Comparison of ENCODE assay signal across 28 cellular contexts in the genomic region with DNA sequence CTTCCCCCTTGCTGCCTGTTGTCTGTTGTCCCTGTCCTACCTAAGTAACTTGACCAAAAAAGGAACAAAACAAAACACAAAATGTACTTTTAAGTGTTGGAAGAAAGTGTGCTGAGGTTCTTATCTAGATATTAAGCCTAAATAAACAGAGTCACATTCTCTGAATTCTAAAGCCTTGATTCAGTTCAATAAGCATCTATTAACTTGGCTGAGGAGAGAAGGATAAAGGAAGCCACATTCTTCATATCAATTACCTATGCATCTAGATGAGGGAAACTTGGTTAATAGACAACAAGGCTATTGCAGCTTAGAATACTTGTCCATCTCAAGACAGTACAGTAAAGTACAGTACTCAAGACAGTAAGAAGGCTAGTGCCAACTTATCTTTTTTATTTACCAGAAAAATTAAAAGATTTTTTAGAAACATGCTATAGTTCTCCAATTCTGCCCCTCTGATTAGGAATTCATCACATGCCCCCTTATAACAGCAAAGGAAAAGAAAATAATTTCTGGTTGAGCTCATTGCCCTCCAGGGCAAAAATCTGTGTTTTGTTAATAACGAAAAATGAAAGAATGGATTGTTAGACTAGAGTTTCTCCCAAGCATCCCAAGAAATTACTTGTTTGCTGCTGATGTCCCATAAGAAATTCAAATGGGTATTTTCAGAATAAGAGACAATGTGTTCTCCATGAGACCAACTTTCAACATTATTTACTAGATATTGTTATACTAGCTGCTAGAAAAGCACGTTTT.
DNase-seq lines count a peak whose midpoint lies in the region; FAIRE-seq and TF ChIP-seq lines count a peak whose summit lies in the region.
"Had no signal": no experiment of that assay in that cellular context is flagged by ENCODE, and none has a peak within 500 bp of the region (broad histone marks: within the 10 kb centered on the region; RNA-seq: fewer than 3 reads in every experiment).

No MANE protein-coding gene starts in this region.

- H3K4me3 ChIP-seq in GM23248: no peak overlapping the region
- no peak overlapping the region for H3K4me3 ChIP-seq in bronchial epithelial cell (ENCODE audit: low read depth, low read length)
- H3K4me3 ChIP-seq in uterus: no peak overlapping the region
- H3K4me3 ChIP-seq: GM23338, heart right ventricle, MG63, pancreas, right atrium auricular region, SK-N-MC had no signal

- WGBS in GM23248 (ENCODE audit: low coverage in 1 of 2, low lambda C conversion rate in 2 of 2, missing lambda C conversion rate in 2 of 2), 2 experiments: 63 to 76% methylated on average over 2 of the region's 2 CpGs

- H3K36me3 ChIP-seq in GM23248 (ENCODE audit: low read depth) (no peaks in the 10 kb centered on the region), bronchial epithelial cell (ENCODE audit: control insufficient read depth, insufficient read depth, low read length) (no peaks in the 10 kb centered on the region), uterus (no peaks in the 10 kb centered on the region)
- H3K36me3 ChIP-seq: heart right ventricle, MG63, pancreas, right atrium auricular region had no signal

- no peaks in the 10 kb centered on the region for H3K9me2 ChIP-seq in GM23248 (ENCODE audit: insufficient read depth)

- H3K9me3 ChIP-seq in GM23248 (ENCODE audit: low read depth) (no peaks in the 10 kb centered on the region), uterus (no peaks in the 10 kb centered on the region)
- H3K9me3 ChIP-seq: MG63, pancreas had no signal

- intact Hi-C loops in uterus (cut with DNase I; ENCODE audit: low total_unique reads): no loop called here

- no peak overlapping the region for H3K9ac ChIP-seq in GM23248

- no peaks in the 10 kb centered on the region for H4K20me1 ChIP-seq in GM23248 (ENCODE audit: insufficient read depth)

- peak; percentile 7 for DNase-seq in GM23248
- DNase-seq in bronchial epithelial cell (ENCODE audit: low read depth): peak; percentile 8
- DNase-seq in kidney tubule cell (ENCODE audit: low spot score): peak; percentile 73
- no peak for DNase-seq in cortex of kidney (lab: John Stamatoyannopoulos, UW)
- DNase-seq in stimulated activated CD4-positive, alpha-beta T cell treated with anti-CD3 and anti-CD28 coated beads, Interleukin-4, amount 100 ng/mL, for 4 hours: no peak
- no peak for DNase-seq in SW480 (ENCODE audit: low spot score)
- DNase-seq in uterus: no peak
- DNase-seq: activated CD4-positive, alpha-beta T cell treated with anti-CD3 and anti-CD28 coated beads for 48 hours; activated gamma-delta T cell treated with Interleukin-2 at 50 U/mL for 16 hours; activated T-cell treated with anti-CD3 and anti-CD28 coated beads, Interleukin-2, amount 50 U/mL, for 1 hour; effector CD4-positive, alpha-beta T cell; erythroblast; heart right ventricle; KG1; left colon; MG63; midbrain; naive thymus-derived CD8-positive, alpha-beta T cell; NCI-H2081; NCI-H446; NCI-H774; pancreas; stimulated activated CD4-positive, alpha-beta T cell treated with anti-CD3 and anti-CD28 coated beads, Interleukin-2, amount 100 ng/mL, for 24 hours had no signal

- TF ChIP-seq POLR2A in uterus (IDR thresholded peaks at IDR 0.05): no peak

- in situ Hi-C loops in GM23248 (cut with MboI): loop anchor here (25.0 kb wide), 1 partner anchor 696 kb away; no protein-coding TSS in a partner anchor

- H3F3A ChIP-seq in GM23248 (ENCODE audit: insufficient read depth): no peaks in the 10 kb centered on the region

- no peak for FAIRE-seq in bronchial epithelial cell (lab: Jason Lieb, UNC)
- FAIRE-seq: GM12891, pancreas had no signal

- no peak for TF ChIP-seq CTCF in bronchial epithelial cell (IDR thresholded peaks at IDR 0.05; ENCODE audit: insufficient read depth, low read length, severe bottlenecking)
- TF ChIP-seq CTCF in uterus (IDR thresholded peaks at IDR 0.05): no peak

- no peak overlapping the region for H2AFZ ChIP-seq in GM23248

- H3K27ac ChIP-seq in GM23248 (no peak overlapping the region), uterus (no peak overlapping the region)
- H3K27ac ChIP-seq: heart right ventricle, pancreas, right atrium auricular region, SK-N-MC, VCaP had no signal

- H3K4me2 ChIP-seq in GM23248 (ENCODE audit: unreplicated experiment): no peak overlapping the region
- H3K4me2 ChIP-seq: GM23338 had no signal

- H3K79me2 ChIP-seq in GM23248 (ENCODE audit: insufficient read depth): no peaks in the 10 kb centered on the region

- H3K27me3 ChIP-seq in GM23248 (replicated peaks; ENCODE audit: insufficient read depth) (no peaks in the 10 kb centered on the region), bronchial epithelial cell (ENCODE audit: control insufficient read depth, insufficient read depth, low read length) (no peaks in the 10 kb centered on the region), uterus (no peaks in the 10 kb centered on the region)
- H3K27me3 ChIP-seq: heart right ventricle, MG63, pancreas, right atrium auricular region had no signal

- peaks cover 10% of the 10 kb centered on the region; the same call in 1 of the 2 replicates for H3K4me1 ChIP-seq in GM23248 (ENCODE audit: insufficient read depth)
- H3K4me1 ChIP-seq in uterus: no peaks in the 10 kb centered on the region
- H3K4me1 ChIP-seq: heart right ventricle, right atrium auricular region had no signal

Comparison
In these comparisons a context has a peak if more than half of its experiments do, and no peak if none do; other contexts are left out.
1. DNase-seq: peak in GM23248 (single experiment), bronchial epithelial cell (single experiment) and kidney tubule cell (single experiment); none in cortex of kidney (single experiment), stimulated activated CD4-positive, alpha-beta T cell treated with anti-CD3 and anti-CD28 coated beads, Interleukin-4, amount 100 ng/mL, for 4 hours (0 of 2), SW480 (single experiment) and uterus (0 of 2).